ENCODE assay signal across 9 cellular contexts in genomic region chr9:112755059-112755458, GRCh38. TPM values are rescaled to one million over a fixed set of nuclear protein-coding genes. Genes with fewer than 3 reads are reported as not detected.
DNase-seq lines count a peak whose midpoint lies in the region; ATAC-seq, FAIRE-seq and TF ChIP-seq lines count a peak whose summit lies in the region.
"Had no signal": no experiment of that assay in that cellular context is flagged by ENCODE, and none has a peak within 500 bp of the region (broad histone marks: within the 10 kb centered on the region; RNA-seq: fewer than 3 reads in every experiment).

No MANE protein-coding gene starts in this region.

- peak; percentile 46 for DNase-seq in GF-D8 (lab: John Stamatoyannopoulos, UW)
- peak; percentile 35 for DNase-seq in OCI-M1 (lab: John Stamatoyannopoulos, UW)
- DNase-seq in epithelial cell of prostate (ENCODE audit: low read depth, low spot score), result no peak
- no peak for DNase-seq in progenitor cell of endocrine pancreas (ENCODE audit: low spot score, unreplicated experiment)
- DNase-seq in NCI-H1930 (lab: John Stamatoyannopoulos, UW), result no peak
- no peak for DNase-seq in H54 (ENCODE audit: insufficient read length, low spot score)
- DNase-seq: ovary had no signal

- no peak for TF ChIP-seq POLR2A in H54 (IDR thresholded peaks at IDR 0.05; ENCODE audit: low read depth, low read length)

- no peak for FAIRE-seq in H54 (lab: Jason Lieb, UNC)

- H3K27me3 Mint-ChIP-seq in progenitor cell of endocrine pancreas, result no peaks in the 10 kb centered on the region

- peaks cover 20% of the 10 kb centered on the region for H3K4me1 Mint-ChIP-seq in progenitor cell of endocrine pancreas (ENCODE audit: low read depth)

- peak overlapping the region; percentile 33 for H3K27ac Mint-ChIP-seq in progenitor cell of endocrine pancreas

- H3K4me3 Mint-ChIP-seq in progenitor cell of endocrine pancreas (ENCODE audit: low read depth), result no peak overlapping the region

- peak overlapping the region; percentile 71 for H3K27ac ChIP-seq in epithelial cell of prostate
- H3K27ac ChIP-seq: ovary had no signal

- TF ChIP-seq CTCF in progenitor cell of endocrine pancreas (IDR thresholded peaks at IDR 0.05; ENCODE audit: unreplicated experiment), result no peak

- ATAC-seq in HG02588 (IDR thresholded peaks at IDR 0.05; ENCODE audit: unreplicated experiment) (no peak), HG03025 (IDR thresholded peaks at IDR 0.05; ENCODE audit: low FRiP score, unreplicated experiment) (no peak)

- no peaks in the 10 kb centered on the region for H3K9me3 Mint-ChIP-seq in progenitor cell of endocrine pancreas (ENCODE audit: low read depth)

- no peaks in the 10 kb centered on the region for H3K36me3 Mint-ChIP-seq in progenitor cell of endocrine pancreas (ENCODE audit: insufficient read depth)

RNA-seq across cellular contexts. Expression of gene SNX30, which starts 4.5 kb away (rescaled TPM):
- 12.9 and 13.4 TPM in 2 replicates for total RNA-seq in progenitor cell of endocrine pancreas

RNA-seq across cellular contexts. Expression of gene INIP, which starts 37.1 kb away (rescaled TPM):
- 31.6 and 32.6 TPM in 2 replicates for total RNA-seq in progenitor cell of endocrine pancreas

Comparison
In these comparisons a context has a peak if more than half of its experiments do, and no peak if none do; other contexts are left out.
1. DNase-seq: peak in GF-D8 (single experiment) and OCI-M1 (single experiment); none in epithelial cell of prostate (single experiment), progenitor cell of endocrine pancreas (single experiment), NCI-H1930 (0 of 2) and H54 (single experiment).